In the genomic region with DNA sequence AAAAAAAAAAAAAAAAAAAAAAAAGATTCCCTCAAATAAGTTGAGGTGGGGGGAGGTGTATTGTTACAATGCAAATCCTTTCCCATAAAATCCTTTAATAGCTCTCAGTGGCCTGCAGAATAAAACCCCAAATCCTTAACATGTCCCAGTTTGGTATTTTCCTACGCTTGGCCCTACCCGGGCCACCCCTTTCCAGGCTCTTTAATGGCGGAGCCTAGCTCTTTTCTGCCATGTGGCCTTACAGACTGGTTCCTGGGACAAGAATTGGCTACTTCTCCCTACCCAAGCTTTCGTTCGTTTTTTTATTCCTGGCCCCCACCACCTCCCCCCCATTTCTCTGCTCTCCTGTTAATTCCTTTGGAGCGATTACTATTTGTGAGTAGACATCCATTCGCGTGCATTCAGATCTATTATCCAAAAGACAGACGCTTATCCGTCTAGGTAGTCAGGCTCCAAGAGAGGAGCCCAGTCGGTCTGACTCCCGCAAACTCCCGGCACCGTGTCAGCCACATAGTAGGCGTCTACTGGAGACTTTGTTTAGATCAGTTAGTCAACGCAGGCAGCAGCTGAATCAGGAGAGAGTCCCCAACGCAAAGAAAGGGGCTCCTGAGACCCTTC, we compare ENCODE assay signal across 1 cellular context.
TF ChIP-seq lines count a peak whose summit lies in the region.

No MANE protein-coding gene starts in this region.

TF ChIP-seq in IMR-90, 13 proteins besides CTCF, POLR2A, EP300 and RAD21:
- TF ChIP-seq, protein P1, sequence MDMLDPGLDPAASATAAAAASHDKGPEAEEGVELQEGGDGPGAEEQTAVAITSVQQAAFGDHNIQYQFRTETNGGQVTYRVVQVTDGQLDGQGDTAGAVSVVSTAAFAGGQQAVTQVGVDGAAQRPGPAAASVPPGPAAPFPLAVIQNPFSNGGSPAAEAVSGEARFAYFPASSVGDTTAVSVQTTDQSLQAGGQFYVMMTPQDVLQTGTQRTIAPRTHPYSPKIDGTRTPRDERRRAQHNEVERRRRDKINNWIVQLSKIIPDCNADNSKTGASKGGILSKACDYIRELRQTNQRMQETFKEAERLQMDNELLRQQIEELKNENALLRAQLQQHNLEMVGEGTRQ (IDR thresholded peaks at IDR 0.05; ENCODE audit: low read depth, low read length), result no peak
- TF ChIP-seq MXI1 (IDR thresholded peaks at IDR 0.05; ENCODE audit: borderline replicate concordance, low read depth, low read length) (no peak), BHLHE40 (IDR thresholded peaks at IDR 0.05; ENCODE audit: low read depth, low read length) (no peak), CHD1 (IDR thresholded peaks at IDR 0.05; ENCODE audit: low read depth, low read length) (no peak), MAZ (IDR thresholded peaks at IDR 0.05; ENCODE audit: borderline replicate concordance, low read depth, low read length) (no peak)
